2 cellular contexts compared by ENCODE assay signal in genomic region chr20:63929473-63929883, GRCh38. TPM values are rescaled to one million over a fixed set of nuclear protein-coding genes. Genes with fewer than 3 reads are reported as not detected.
"Had no signal": no experiment of that assay in that cellular context is flagged by ENCODE, and none has a peak within 500 bp of the region (broad histone marks: within the 10 kb centered on the region; RNA-seq: fewer than 3 reads in every experiment).

No MANE protein-coding gene starts in this region.

RNA-seq across cellular contexts. Expression of gene SAMD10, which starts 50.0 kb away (rescaled TPM):
- total RNA-seq: SJCRH30, SK-MEL-5 had no signal
